Comparison of ENCODE assay signal across 19 cellular contexts in genomic region chr12:76464636-76465166, GRCh38.
DNase-seq lines count a peak whose midpoint lies in the region; ATAC-seq and TF ChIP-seq lines count a peak whose summit lies in the region.
"Had no signal": no experiment of that assay in that cellular context is flagged by ENCODE, and none has a peak within 500 bp of the region (broad histone marks: within the 10 kb centered on the region; RNA-seq: fewer than 3 reads in every experiment).

No MANE protein-coding gene starts in this region.

- peaks cover 51% of the 10 kb centered on the region for H3K4me1 ChIP-seq in left ventricle myocardium inferior
- no peaks in the 10 kb centered on the region for H3K4me1 ChIP-seq in ovary (ENCODE audit: insufficient read depth)

- 31 to 36% (median 35%) methylated on average over 5 of the region's 5 CpGs for WGBS in ovary, 3 donors

- DNase-seq in Right ventricle myocardium superior = no peak
- DNase-seq in Right ventricle myocardium inferior (ENCODE audit: missing footprints) = no peak
- no peak for DNase-seq in T-helper 17 cell
- DNase-seq in left ventricle myocardium inferior = no peak
- no peak for DNase-seq in Ammon's horn (ENCODE audit: low spot score)
- DNase-seq in ovary = no peak
- DNase-seq: AML-193; CD4-positive, CD25-positive, alpha-beta regulatory T cell; COR-L47; DMS153; DMS79 treated with DMSO at 0.1 percent for 48 hours; EL; HFFc6 had no signal

- no peak for TF ChIP-seq POLR2A in ovary (IDR thresholded peaks at IDR 0.05)

- TF ChIP-seq CTCF in left ventricle myocardium inferior (IDR thresholded peaks at IDR 0.05; ENCODE audit: borderline replicate concordance) = no peak
- no peak for TF ChIP-seq CTCF in ovary (IDR thresholded peaks at IDR 0.05)

- H3K36me3 Mint-ChIP-seq in T-helper 17 cell (ENCODE audit: low read depth) = peaks cover 2% of the 10 kb centered on the region

- H3K27me3 ChIP-seq in left ventricle myocardium inferior (ENCODE audit: low read depth) = no peaks in the 10 kb centered on the region
- H3K27me3 ChIP-seq in ovary = no peaks in the 10 kb centered on the region
- H3K27me3 ChIP-seq: BLaER1 treated with 17β-estradiol and CSF1 and Interleukin-3, amounts not matched to agents 10 nM and 100 nM had no signal

- H3K4me3 Mint-ChIP-seq in T-helper 17 cell = no peak overlapping the region
- H3K4me3 Mint-ChIP-seq: CD4-positive, CD25-positive, alpha-beta regulatory T cell; GM23338; HFFc6 had no signal

- ATAC-seq in Right ventricle myocardium superior (ENCODE audit: poor library complexity) = peak; percentile 53
- no peak for ATAC-seq in Right ventricle myocardium inferior
- ATAC-seq in T-helper 17 cell = no peak
- ATAC-seq in activated CD4-positive, CD25-positive, alpha-beta regulatory T cell treated with anti-CD3 and anti-CD28 coated beads, Interleukin-2, amount 50 U/mL, for 24 hours = no peak
- ATAC-seq: GM23338, HepG2 had no signal

- H3K27me3 Mint-ChIP-seq in T-helper 17 cell = no peaks in the 10 kb centered on the region
- H3K27me3 Mint-ChIP-seq: CD4-positive, CD25-positive, alpha-beta regulatory T cell had no signal

- H3K36me3 ChIP-seq in left ventricle myocardium inferior (no peaks in the 10 kb centered on the region), ovary (no peaks in the 10 kb centered on the region)
- H3K36me3 ChIP-seq: HAP-1 had no signal

- H3K27ac ChIP-seq in left ventricle myocardium inferior (replicated peaks) = peak overlapping the region; percentile 62
- H3K27ac ChIP-seq in ovary = no peak overlapping the region
- H3K27ac ChIP-seq: 22Rv1; BLaER1 treated with 17β-estradiol and CSF1 and Interleukin-3, amounts not matched to agents 10 nM and 100 nM had no signal

- peak overlapping the region; percentile 77 for H3K27ac Mint-ChIP-seq in T-helper 17 cell
- H3K27ac Mint-ChIP-seq: GM23338, HFFc6 had no signal

- H3K4me1 Mint-ChIP-seq in T-helper 17 cell = peaks cover 30% of the 10 kb centered on the region

- no peak for TF ChIP-seq EP300 in ovary (IDR thresholded peaks at IDR 0.05)

- H3K4me3 ChIP-seq in left ventricle myocardium inferior (no peak overlapping the region), ovary (no peak overlapping the region)
- H3K4me3 ChIP-seq: BLaER1 treated with 17β-estradiol and CSF1 and Interleukin-3, amounts not matched to agents 10 nM and 100 nM; GM23338; HAP-1 had no signal

- intact Hi-C loops in Right ventricle myocardium superior (cut with DNase I) = loop anchor here (5.0 kb wide), 1 partner anchor 93 kb away; the partner anchor contains the start of gene OSBPL8
- intact Hi-C loops in Right ventricle myocardium inferior (cut with DNase I) = loop anchor here (5.0 kb wide), 1 partner anchor 93 kb away; the partner anchor contains the start of gene OSBPL8
- intact Hi-C loops in left ventricle myocardium inferior (cut with micrococcal nuclease) = no loop called here
- intact Hi-C loops in ovary (cut with DNase I) = no loop called here

- no peaks in the 10 kb centered on the region for H3K9me3 ChIP-seq in T-helper 17 cell (ENCODE audit: control insufficient read depth, low read length, poor library complexity, severe bottlenecking)
- H3K9me3 ChIP-seq in left ventricle myocardium inferior (replicated peaks) = no peaks in the 10 kb centered on the region
- no peaks in the 10 kb centered on the region for H3K9me3 ChIP-seq in ovary
- H3K9me3 ChIP-seq: BLaER1 treated with 17β-estradiol and CSF1 and Interleukin-3, amounts not matched to agents 10 nM and 100 nM; HAP-1 had no signal

Comparison
In these comparisons a context has a peak if more than half of its experiments do, and no peak if none do; other contexts are left out.
1. intact Hi-C loops: an anchor here in Right ventricle myocardium superior (5.0 kb wide) and Right ventricle myocardium inferior (5.0 kb wide); none called in left ventricle myocardium inferior and ovary.